Comparison of ENCODE assay signal across 8 cellular contexts in genomic region chr12:120231316-120232011, GRCh38. TPM values are rescaled to one million over a fixed set of nuclear protein-coding genes. Genes with fewer than 3 reads are reported as not detected.
DNase-seq lines count a peak whose midpoint lies in the region; ATAC-seq and TF ChIP-seq lines count a peak whose summit lies in the region.

No MANE protein-coding gene starts in this region.

- H3K36me3 ChIP-seq in right atrium auricular region, result peaks cover 4% of the 10 kb centered on the region
- H3K36me3 ChIP-seq in smooth muscle cell (ENCODE audit: low read depth), result no peaks in the 10 kb centered on the region

- peaks cover 33% of the 10 kb centered on the region for H3K79me2 ChIP-seq in smooth muscle cell (ENCODE audit: low read depth)

- peak overlapping the region; percentile 91 to 99 for H3K27ac ChIP-seq in right atrium auricular region
- H3K27ac ChIP-seq in smooth muscle cell (ENCODE audit: low read depth), result peak overlapping the region; percentile 99

- WGBS in smooth muscle cell (ENCODE audit: low lambda C conversion rate), result 6% methylated on average over 3 of the region's 3 CpGs

- no peak overlapping the region for H2AFZ ChIP-seq in smooth muscle cell (ENCODE audit: low read depth)

- peaks cover 47% of the 10 kb centered on the region for H4K20me1 ChIP-seq in smooth muscle cell (ENCODE audit: low read depth)

- no peak overlapping the region for H3K4me3 ChIP-seq in right atrium auricular region
- H3K4me3 ChIP-seq in smooth muscle cell, result no peak overlapping the region

- H3K4me2 ChIP-seq in smooth muscle cell, result peak overlapping the region; percentile 79

- H3K4me1 ChIP-seq in right atrium auricular region (peaks cover 7 to 100% of the 10 kb centered on the region in 2 donors), smooth muscle cell (ENCODE audit: low read depth) (peaks cover 69% of the 10 kb centered on the region)

- H3K27me3 ChIP-seq in right atrium auricular region, result no peaks in the 10 kb centered on the region
- no peaks in the 10 kb centered on the region for H3K27me3 ChIP-seq in smooth muscle cell (ENCODE audit: low read depth)

- peak overlapping the region; percentile 86 for H3K9ac ChIP-seq in smooth muscle cell (ENCODE audit: low read depth)

- no peak for TF ChIP-seq CTCF in right atrium auricular region (IDR thresholded peaks at IDR 0.05)
- TF ChIP-seq CTCF in smooth muscle cell (IDR thresholded peaks at IDR 0.05; ENCODE audit: borderline replicate concordance, insufficient read depth, poor library complexity, severe bottlenecking), result no peak

- peaks cover 50% of the 10 kb centered on the region for H3F3A ChIP-seq in smooth muscle cell (ENCODE audit: low read depth)

- DNase-seq in DMS 273 (lab: John Stamatoyannopoulos, UW; ENCODE audit: unreplicated experiment), result peak; percentile 52
- DNase-seq in DMS 273 treated with DMSO at 0.1 percent for 48 hours (lab: John Stamatoyannopoulos, UW), result no peak
- DNase-seq in SW480 (ENCODE audit: low spot score), result peak; percentile 90
- DNase-seq in activated naive CD8-positive, alpha-beta T cell treated with anti-CD3 and anti-CD28 coated beads, Interleukin-2, amount 50 U/mL, for 16 hours (ENCODE audit: low read depth, low spot score), result peak; percentile 51
- no peak for DNase-seq in right atrium auricular region (ENCODE audit: low spot score)
- DNase-seq in smooth muscle cell (lab: John Stamatoyannopoulos, UW; ENCODE audit: unreplicated experiment), result no peak
- DNase-seq in Ammon's horn (ENCODE audit: low spot score), result no peak

- H3K9me3 ChIP-seq in right atrium auricular region, result no peaks in the 10 kb centered on the region
- H3K9me3 ChIP-seq in smooth muscle cell (replicated peaks; ENCODE audit: low read depth), result no peaks in the 10 kb centered on the region

- ATAC-seq in GM18502 (IDR thresholded peaks at IDR 0.05; ENCODE audit: poor library complexity, unreplicated experiment), result no peak

RNA-seq across cellular contexts. Expression of gene RPLP0, which starts 30.6 kb away (rescaled TPM):
- total RNA-seq in right atrium auricular region, result 1,000 to 10,000 TPM in 1 of 2 donors, 100 to 1,000 TPM in 1; 846 to 1,862 TPM
- 2,989 and 3,138 TPM in 2 replicates for total RNA-seq in smooth muscle cell
- polyA plus RNA-seq in smooth muscle cell, result 1,054 and 1,106 TPM in 2 replicates

RNA-seq across cellular contexts. Expression of gene PXN, which starts 34.1 kb away (rescaled TPM):
- total RNA-seq in right atrium auricular region, result 10 to 100 TPM; 34.7 to 76.7 TPM
- total RNA-seq in smooth muscle cell, result 16.6 and 17.2 TPM in 2 replicates
- polyA plus RNA-seq in smooth muscle cell, result 27.0 and 61.2 TPM in 2 replicates

RNA-seq across cellular contexts. Expression of gene GCN1, which starts 36.9 kb away (rescaled TPM):
- 10 to 100 TPM; 28.3 to 36.0 TPM for total RNA-seq in right atrium auricular region
- total RNA-seq in smooth muscle cell, result 40.4 and 44.3 TPM in 2 replicates
- 31.6 and 35.9 TPM in 2 replicates for polyA plus RNA-seq in smooth muscle cell

Comparison
In these comparisons a context has a peak if more than half of its experiments do, and no peak if none do; other contexts are left out.
1. DNase-seq: peak in DMS 273 (single experiment), SW480 (single experiment) and activated naive CD8-positive, alpha-beta T cell treated with anti-CD3 and anti-CD28 coated beads, Interleukin-2, amount 50 U/mL, for 16 hours (single experiment); none in DMS 273 treated with DMSO at 0.1 percent for 48 hours (single experiment), right atrium auricular region (single experiment), smooth muscle cell (single experiment) and Ammon's horn (single experiment).